9 cellular contexts compared by ENCODE assay signal in the genomic region with DNA sequence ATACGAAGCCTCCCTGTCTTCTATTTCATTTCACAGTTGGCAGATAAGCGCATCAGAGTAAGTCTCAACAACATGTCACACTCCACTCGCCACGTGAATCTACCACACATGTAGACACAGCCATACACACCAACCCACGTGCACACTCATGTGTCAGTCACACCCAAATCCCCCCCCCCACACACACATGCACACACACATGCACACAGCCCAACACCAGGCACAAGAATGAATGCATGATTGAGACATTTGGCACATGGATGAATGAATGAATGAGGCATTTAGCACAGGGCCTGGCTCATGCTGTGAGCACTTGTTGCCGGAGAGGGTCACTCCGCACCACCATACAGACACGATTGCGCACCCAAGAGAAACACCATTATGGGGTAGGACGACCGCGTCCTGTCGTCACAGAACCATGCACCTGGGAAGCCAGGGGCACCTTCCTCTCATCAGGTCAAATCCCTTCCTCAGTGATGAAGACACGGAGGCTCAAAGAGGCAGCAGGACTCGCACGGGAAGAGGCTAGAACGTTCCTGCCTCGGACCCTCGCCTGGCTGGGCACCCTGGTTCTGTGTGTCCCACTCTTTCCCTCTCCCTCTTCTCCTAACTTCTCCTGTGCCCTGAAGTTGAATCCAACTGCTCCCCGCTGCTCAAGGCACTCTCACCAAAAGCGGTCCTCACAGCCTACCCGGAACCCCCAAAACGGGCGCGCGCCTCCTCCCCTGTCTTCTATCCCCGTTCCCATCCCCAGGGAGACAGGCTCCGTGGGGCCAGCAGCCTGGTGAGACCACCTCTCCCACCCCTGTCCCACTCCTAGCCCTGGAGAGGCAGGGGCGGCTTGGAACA. TPM values are rescaled to one million over a fixed set of nuclear protein-coding genes. Genes with fewer than 3 reads are reported as not detected.
DNase-seq lines count a peak whose midpoint lies in the region; ATAC-seq and TF ChIP-seq lines count a peak whose summit lies in the region.
"Had no signal": no experiment of that assay in that cellular context is flagged by ENCODE, and none has a peak within 500 bp of the region (broad histone marks: within the 10 kb centered on the region; RNA-seq: fewer than 3 reads in every experiment).

No MANE protein-coding gene starts in this region.

- H3K4me3 Mint-ChIP-seq in naive thymus-derived CD4-positive, alpha-beta T cell, result peak overlapping the region; percentile 34 to 83 (median 73)

- H3K9me3 ChIP-seq in AG04450 (ENCODE audit: control insufficient read depth, insufficient read depth, low read length) (no peaks in the 10 kb centered on the region), HAP-1 (no peaks in the 10 kb centered on the region)
- no peaks in the 10 kb centered on the region for H3K9me3 ChIP-seq in naive thymus-derived CD4-positive, alpha-beta T cell (ENCODE audit: control insufficient read depth in 2 of 3, low read length in 3 of 3)

- in situ Hi-C loops in HAP-1 (cut with MboI; ENCODE audit: low sequenced_read_pairs), result no loop called here

- CTCF ChIA-PET in AG04450 (lab: Charles Lee), result no interaction called here
- CTCF ChIA-PET in naive thymus-derived CD4-positive, alpha-beta T cell (lab: Charles Lee), result interaction anchor here (0.9 kb wide), 1 partner anchor 70 kb away, joined by 3 read pairs; no protein-coding TSS in a partner anchor

- H3K27ac Mint-ChIP-seq in naive thymus-derived CD4-positive, alpha-beta T cell, result peak overlapping the region in 1 of 9 donors; percentile 40

- no peaks in the 10 kb centered on the region; the same call in 1 of the 2 replicates for H3K36me3 ChIP-seq in HAP-1 (replicated peaks)
- no peaks in the 10 kb centered on the region for H3K36me3 ChIP-seq in naive thymus-derived CD4-positive, alpha-beta T cell (ENCODE audit: control insufficient read depth in 2 of 3, insufficient read depth in 3 of 3, low read length in 3 of 3)

- intact Hi-C loops in naive thymus-derived CD4-positive, alpha-beta T cell (cut with micrococcal nuclease), result no loop called here

- peaks cover 0 to 9% (median 4%) of the 10 kb centered on the region in 5 donors for H3K36me3 Mint-ChIP-seq in naive thymus-derived CD4-positive, alpha-beta T cell

- H3K4me3 ChIP-seq in AG04450 (ENCODE audit: low read depth, low read length) (peak overlapping the region; percentile 71), HAP-1 (peak overlapping the region; percentile 51), choroid plexus epithelial cell (ENCODE audit: low read depth, low read length) (peak overlapping the region; percentile 54)
- H3K4me3 ChIP-seq in naive thymus-derived CD4-positive, alpha-beta T cell (ENCODE audit: low read length), result no peak overlapping the region

- H3K27ac ChIP-seq in AG04450 (ENCODE audit: low read depth, low read length), result peak overlapping the region; percentile 2
- no peak overlapping the region for H3K27ac ChIP-seq in naive thymus-derived CD4-positive, alpha-beta T cell (ENCODE audit: low read depth, low read length)

- DNase-seq in AG04450 (ENCODE audit: low read depth, low spot score), result no peak
- no peak for DNase-seq in HAP-1 (ENCODE audit: low spot score in 2 of 2)
- no peak for DNase-seq in choroid plexus epithelial cell (ENCODE audit: low read depth)
- DNase-seq in naive thymus-derived CD4-positive, alpha-beta T cell, result no peak
- DNase-seq in NCI-H1417 treated with DMSO at 0.1 percent for 48 hours (lab: John Stamatoyannopoulos, UW), result no peak
- DNase-seq in LoVo (ENCODE audit: low spot score), result no peak
- no peak for DNase-seq in erythroblast (lab: John Stamatoyannopoulos, UW)
- DNase-seq: NCI-H510A treated with DMSO at 0.1 percent for 48 hours had no signal

- ATAC-seq in naive thymus-derived CD4-positive, alpha-beta T cell, result peak; percentile 40
- no peak for ATAC-seq in GM18861 (IDR thresholded peaks at IDR 0.05; ENCODE audit: unreplicated experiment)

- POLR2A ChIA-PET in AG04450 (lab: Yijun Ruan, JAX), result no interaction called here
- POLR2A ChIA-PET in naive thymus-derived CD4-positive, alpha-beta T cell (lab: Charles Lee), result no interaction called here

- H3K27me3 ChIP-seq in AG04450 (ENCODE audit: control insufficient read depth, insufficient read depth, low read length), result peaks cover 35% of the 10 kb centered on the region
- H3K27me3 ChIP-seq in HAP-1 (ENCODE audit: low read depth), result peaks cover 35% of the 10 kb centered on the region
- peaks cover 9 to 31% of the 10 kb centered on the region in 2 donors for H3K27me3 ChIP-seq in naive thymus-derived CD4-positive, alpha-beta T cell (ENCODE audit: control insufficient read depth in 2 of 2, insufficient read depth in 2 of 2, low read length in 2 of 2)

- TF ChIP-seq CTCF in AG04450 (IDR thresholded peaks at IDR 0.05; ENCODE audit: low read depth, low read length), result no peak
- no peak for TF ChIP-seq CTCF in choroid plexus epithelial cell (conservative IDR thresholded peaks at IDR 0.05; ENCODE audit: low read depth, low read length)

- peaks cover 65 to 86% (median 79%) of the 10 kb centered on the region in 5 donors for H3K27me3 Mint-ChIP-seq in naive thymus-derived CD4-positive, alpha-beta T cell

- H3K4me1 Mint-ChIP-seq in naive thymus-derived CD4-positive, alpha-beta T cell, result peaks cover 28 to 50% (median 44%) of the 10 kb centered on the region in 7 donors

- H3K9me3 Mint-ChIP-seq in naive thymus-derived CD4-positive, alpha-beta T cell, result peaks cover 0 to 5% (median 0%) of the 10 kb centered on the region in 11 donors

- peaks cover 7% of the 10 kb centered on the region for H3K4me1 ChIP-seq in HAP-1
- H3K4me1 ChIP-seq in naive thymus-derived CD4-positive, alpha-beta T cell (ENCODE audit: control insufficient read depth in 2 of 2, insufficient read depth in 2 of 2, low read length in 2 of 2), result peaks cover 0 to 30% of the 10 kb centered on the region in 2 donors

- TF ChIP-seq POLR2A in erythroblast (IDR thresholded peaks at IDR 0.05; ENCODE audit: low read length), result no peak

RNA-seq across cellular contexts. Expression of a gene that starts 1.4 kb away (rescaled TPM):
- polyA plus RNA-seq in AG04450 (2011; rRNA removed), result 21.6 and 27.2 TPM in 2 replicates
- 24.2 and 39.4 TPM in 2 replicates for polyA minus RNA-seq in AG04450 (2011; rRNA and poly(A)+ RNA removed)
- total RNA-seq in naive thymus-derived CD4-positive, alpha-beta T cell, result under 1 TPM in 1 of 5 experiments, not detected in 4; 0.17 TPM
- polyA plus RNA-seq in naive thymus-derived CD4-positive, alpha-beta T cell, result not detected

RNA-seq across cellular contexts. Expression of a gene that starts 53.7 kb away (rescaled TPM):
- 0.05 TPM in 1 of 2 replicates, not detected in the other for polyA plus RNA-seq in AG04450 (2011; rRNA removed)
- 0.52 TPM in 1 of 2 replicates, not detected in the other for polyA minus RNA-seq in AG04450 (2011; rRNA and poly(A)+ RNA removed)
- under 1 TPM in 3 of 5 experiments, not detected in 2; 0.05 to 0.19 (median 0.19) TPM for total RNA-seq in naive thymus-derived CD4-positive, alpha-beta T cell
- not detected for polyA plus RNA-seq in naive thymus-derived CD4-positive, alpha-beta T cell

Comparison
In these comparisons a context has a peak if more than half of its experiments do, and no peak if none do; other contexts are left out.
1. RNA of a gene that starts 1.4 kb away (polyA plus RNA-seq): 21.6 to 27.2 TPM in AG04450; not detected in naive thymus-derived CD4-positive, alpha-beta T cell; every median in the first group is over 10 times any median in the second.